Comparison of ENCODE assay signal across 1 cellular context in the genomic region with DNA sequence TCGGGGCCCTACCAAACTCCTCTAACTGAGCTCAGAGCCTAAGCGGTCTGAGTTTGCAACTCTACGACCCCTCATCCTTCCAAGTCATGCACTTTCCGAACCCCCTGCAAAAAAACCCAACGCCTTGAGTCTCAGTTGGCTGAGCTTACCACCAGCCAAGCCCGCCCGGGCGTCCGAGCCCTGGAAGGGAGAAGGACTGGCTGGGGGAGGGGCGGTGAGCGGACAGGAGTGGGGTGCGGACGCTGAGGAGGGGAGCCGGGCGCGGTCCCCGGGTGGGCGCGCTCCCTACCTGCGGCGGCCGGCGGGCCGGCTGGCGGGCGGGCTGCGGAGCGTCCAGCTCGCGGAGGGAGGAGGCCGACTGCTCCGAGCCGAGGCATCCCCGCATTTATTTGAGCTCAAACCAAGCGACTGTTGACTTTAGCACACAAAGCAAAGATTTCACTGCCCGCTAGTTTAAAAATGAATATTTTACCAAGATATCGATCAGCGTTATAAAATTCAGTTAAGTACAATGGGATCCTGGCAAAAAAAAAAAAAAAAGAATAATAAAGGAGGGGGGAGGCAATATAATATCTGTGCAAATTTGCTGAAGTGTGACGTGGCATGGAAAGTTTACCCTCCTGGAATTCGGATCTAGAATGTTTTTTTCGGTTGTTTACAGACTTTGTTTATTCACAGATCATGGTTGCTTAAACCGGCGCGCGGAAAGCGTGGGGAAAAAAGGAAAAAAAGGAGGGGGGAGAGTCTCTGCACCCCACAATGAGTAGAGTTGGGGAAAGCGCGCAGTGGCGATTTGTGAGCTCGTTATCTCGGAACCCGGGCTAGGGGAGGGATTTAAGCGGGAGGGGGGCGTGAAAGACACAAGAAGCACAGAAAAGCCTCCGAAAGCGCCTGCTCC.
TF ChIP-seq lines count a peak whose summit lies in the region.

No MANE protein-coding gene starts in this region.

TF ChIP-seq in HepG2, 621 proteins besides CTCF, POLR2A, EP300 and RAD21 (continued from another document and continues in another):
- TF ChIP-seq, protein P1, sequence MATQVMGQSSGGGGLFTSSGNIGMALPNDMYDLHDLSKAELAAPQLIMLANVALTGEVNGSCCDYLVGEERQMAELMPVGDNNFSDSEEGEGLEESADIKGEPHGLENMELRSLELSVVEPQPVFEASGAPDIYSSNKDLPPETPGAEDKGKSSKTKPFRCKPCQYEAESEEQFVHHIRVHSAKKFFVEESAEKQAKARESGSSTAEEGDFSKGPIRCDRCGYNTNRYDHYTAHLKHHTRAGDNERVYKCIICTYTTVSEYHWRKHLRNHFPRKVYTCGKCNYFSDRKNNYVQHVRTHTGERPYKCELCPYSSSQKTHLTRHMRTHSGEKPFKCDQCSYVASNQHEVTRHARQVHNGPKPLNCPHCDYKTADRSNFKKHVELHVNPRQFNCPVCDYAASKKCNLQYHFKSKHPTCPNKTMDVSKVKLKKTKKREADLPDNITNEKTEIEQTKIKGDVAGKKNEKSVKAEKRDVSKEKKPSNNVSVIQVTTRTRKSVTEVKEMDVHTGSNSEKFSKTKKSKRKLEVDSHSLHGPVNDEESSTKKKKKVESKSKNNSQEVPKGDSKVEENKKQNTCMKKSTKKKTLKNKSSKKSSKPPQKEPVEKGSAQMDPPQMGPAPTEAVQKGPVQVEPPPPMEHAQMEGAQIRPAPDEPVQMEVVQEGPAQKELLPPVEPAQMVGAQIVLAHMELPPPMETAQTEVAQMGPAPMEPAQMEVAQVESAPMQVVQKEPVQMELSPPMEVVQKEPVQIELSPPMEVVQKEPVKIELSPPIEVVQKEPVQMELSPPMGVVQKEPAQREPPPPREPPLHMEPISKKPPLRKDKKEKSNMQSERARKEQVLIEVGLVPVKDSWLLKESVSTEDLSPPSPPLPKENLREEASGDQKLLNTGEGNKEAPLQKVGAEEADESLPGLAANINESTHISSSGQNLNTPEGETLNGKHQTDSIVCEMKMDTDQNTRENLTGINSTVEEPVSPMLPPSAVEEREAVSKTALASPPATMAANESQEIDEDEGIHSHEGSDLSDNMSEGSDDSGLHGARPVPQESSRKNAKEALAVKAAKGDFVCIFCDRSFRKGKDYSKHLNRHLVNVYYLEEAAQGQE (IDR thresholded peaks at IDR 0.05; ENCODE audit: borderline replicate concordance in 1 of 2, low read depth in 1 of 2, low read length in 2 of 2) = peak in 1 of 2 experiments; percentile 53; a peak in 2 of 4 replicates
- TF ChIP-seq NFIB (CRISPR knock-in tag; IDR thresholded peaks at IDR 0.05; ENCODE audit: borderline replicate concordance) = no peak
- TF ChIP-seq ZNF296 (CRISPR knock-in tag; conservative IDR thresholded peaks at IDR 0.05) = no peak
- TF ChIP-seq NBN (conservative IDR thresholded peaks at IDR 0.05) = no peak
- no peak for TF ChIP-seq NFRKB (IDR thresholded peaks at IDR 0.05)
- TF ChIP-seq SMARCE1 (IDR thresholded peaks at IDR 0.05; ENCODE audit: borderline replicate concordance) = no peak
- no peak for TF ChIP-seq CBX2 (IDR thresholded peaks at IDR 0.05; ENCODE audit: low read depth, low read length)
- no peak for TF ChIP-seq CBX2 (CRISPR knock-in tag; IDR thresholded peaks at IDR 0.05; ENCODE audit: low read depth)
- TF ChIP-seq STAG1 (CRISPR knock-in tag; IDR thresholded peaks at IDR 0.05) = no peak; the same call in 1 of the 2 replicates
- TF ChIP-seq GABPA (IDR thresholded peaks at IDR 0.05; ENCODE audit: low read depth, low read length) = no peak
- peak; percentile 36; the same call in 1 of the 2 replicates for TF ChIP-seq GABPA (CRISPR knock-in tag; IDR thresholded peaks at IDR 0.05; ENCODE audit: low read depth)
- TF ChIP-seq MAFK (conservative IDR thresholded peaks at IDR 0.05 in 1 of 2, IDR thresholded peaks at IDR 0.05 in 1 of 2; ENCODE audit: low read length in 2 of 2) = no peak
- TF ChIP-seq ZNF17 (CRISPR knock-in tag; IDR thresholded peaks at IDR 0.05) = no peak
- TF ChIP-seq MEIS2 (CRISPR knock-in tag; IDR thresholded peaks at IDR 0.05) = peak; percentile 73
- no peak for TF ChIP-seq KIAA2018 (CRISPR knock-in tag; IDR thresholded peaks at IDR 0.05; ENCODE audit: borderline replicate concordance)
- TF ChIP-seq ZNF766 (CRISPR knock-in tag; IDR thresholded peaks at IDR 0.05; ENCODE audit: borderline replicate concordance) = 0 out of 2 replicates have a peak, but pooled peaks have one; percentile 34
- TF ChIP-seq, protein P2, sequence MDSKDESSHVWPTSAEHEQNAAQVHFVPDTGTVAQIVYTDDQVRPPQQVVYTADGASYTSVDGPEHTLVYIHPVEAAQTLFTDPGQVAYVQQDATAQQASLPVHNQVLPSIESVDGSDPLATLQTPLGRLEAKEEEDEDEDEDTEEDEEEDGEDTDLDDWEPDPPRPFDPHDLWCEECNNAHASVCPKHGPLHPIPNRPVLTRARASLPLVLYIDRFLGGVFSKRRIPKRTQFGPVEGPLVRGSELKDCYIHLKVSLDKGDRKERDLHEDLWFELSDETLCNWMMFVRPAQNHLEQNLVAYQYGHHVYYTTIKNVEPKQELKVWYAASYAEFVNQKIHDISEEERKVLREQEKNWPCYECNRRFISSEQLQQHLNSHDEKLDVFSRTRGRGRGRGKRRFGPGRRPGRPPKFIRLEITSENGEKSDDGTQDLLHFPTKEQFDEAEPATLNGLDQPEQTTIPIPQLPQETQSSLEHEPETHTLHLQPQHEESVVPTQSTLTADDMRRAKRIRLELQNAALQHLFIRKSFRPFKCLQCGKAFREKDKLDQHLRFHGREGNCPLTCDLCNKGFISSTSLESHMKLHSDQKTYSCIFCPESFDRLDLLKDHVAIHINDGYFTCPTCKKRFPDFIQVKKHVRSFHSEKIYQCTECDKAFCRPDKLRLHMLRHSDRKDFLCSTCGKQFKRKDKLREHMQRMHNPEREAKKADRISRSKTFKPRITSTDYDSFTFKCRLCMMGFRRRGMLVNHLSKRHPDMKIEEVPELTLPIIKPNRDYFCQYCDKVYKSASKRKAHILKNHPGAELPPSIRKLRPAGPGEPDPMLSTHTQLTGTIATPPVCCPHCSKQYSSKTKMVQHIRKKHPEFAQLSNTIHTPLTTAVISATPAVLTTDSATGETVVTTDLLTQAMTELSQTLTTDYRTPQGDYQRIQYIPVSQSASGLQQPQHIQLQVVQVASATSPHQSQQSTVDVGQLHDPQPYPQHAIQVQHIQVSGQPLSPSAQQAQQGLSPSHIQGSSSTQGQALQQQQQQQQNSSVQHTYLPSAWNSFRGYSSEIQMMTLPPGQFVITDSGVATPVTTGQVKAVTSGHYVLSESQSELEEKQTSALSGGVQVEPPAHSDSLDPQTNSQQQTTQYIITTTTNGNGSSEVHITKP (CRISPR knock-in tag; IDR thresholded peaks at IDR 0.05; ENCODE audit: low read depth) = 0 out of 2 replicates have a peak, but pooled peaks have one; percentile 14
- TF ChIP-seq, protein P3, sequence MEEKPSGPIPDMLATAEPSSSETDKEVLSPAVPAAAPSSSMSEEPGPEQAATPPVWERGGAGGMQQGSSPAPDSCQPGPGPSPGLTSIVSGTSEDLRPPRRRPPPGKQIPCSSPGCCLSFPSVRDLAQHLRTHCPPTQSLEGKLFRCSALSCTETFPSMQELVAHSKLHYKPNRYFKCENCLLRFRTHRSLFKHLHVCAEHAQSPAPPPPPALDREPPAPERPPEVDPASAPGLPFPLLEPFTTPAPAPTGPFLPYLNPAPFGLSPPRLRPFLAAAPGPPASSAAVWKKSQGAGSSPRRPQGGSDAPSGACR (CRISPR knock-in tag; IDR thresholded peaks at IDR 0.05) = peak; percentile 79; the same call in 1 of the 2 replicates
- no peak for TF ChIP-seq ZNF646 (CRISPR knock-in tag; IDR thresholded peaks at IDR 0.05)
- no peak for TF ChIP-seq ZNF230 (CRISPR knock-in tag; IDR thresholded peaks at IDR 0.05)
- no peak for TF ChIP-seq ZNF691 (CRISPR knock-in tag; IDR thresholded peaks at IDR 0.05; ENCODE audit: borderline replicate concordance, low read depth)
